Comparison of ENCODE assay signal across 17 cellular contexts in the genomic region with DNA sequence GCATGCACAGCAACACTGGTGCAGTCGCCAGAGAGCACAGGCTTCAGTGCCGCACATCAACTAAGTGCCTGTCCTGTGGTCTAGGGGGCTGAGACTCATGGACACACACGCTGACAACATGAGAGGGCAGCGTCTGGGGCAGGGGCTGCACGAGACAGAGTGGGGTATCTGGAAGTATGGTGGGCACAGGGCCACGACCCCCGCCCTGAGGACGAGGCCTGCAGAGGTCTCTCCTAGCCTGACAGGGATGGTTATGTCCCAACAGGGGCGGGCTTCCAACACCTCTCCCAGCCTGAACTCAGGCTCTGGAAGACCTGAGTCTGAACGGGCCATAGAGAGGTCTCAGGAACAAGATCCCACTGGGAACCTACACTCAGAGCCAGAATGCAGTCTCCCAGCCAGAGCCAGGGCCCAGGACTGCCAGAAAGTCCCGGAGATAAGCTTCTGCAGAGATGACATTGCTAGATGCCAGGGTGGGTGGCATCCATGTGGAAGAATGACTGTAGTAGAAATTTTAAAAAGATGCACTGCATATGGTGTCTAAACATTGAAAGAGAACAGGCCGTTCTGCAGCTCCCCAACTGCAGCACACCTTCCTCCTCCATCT.
A peak's percentile ranks its signal among the peaks of the same experiment; 100 is the strongest.
DNase-seq lines count a peak whose midpoint lies in the region; ATAC-seq and TF ChIP-seq lines count a peak whose summit lies in the region.
"Had no signal": no experiment of that assay in that cellular context is flagged by ENCODE, and none has a peak within 500 bp of the region (broad histone marks: within the 10 kb centered on the region; RNA-seq: fewer than 3 reads in every experiment).

No MANE protein-coding gene starts in this region.

- H3K27ac Mint-ChIP-seq in dendritic cell treated with granulocyte-macrophage colony-stimulating factor and Interleukin-4, amounts not matched to agents 40 ng/mL and 50 ng/mL, for 4 days, result peak overlapping the region; percentile 93
- peak overlapping the region; percentile 90 for H3K27ac Mint-ChIP-seq in memory B cell
- H3K27ac Mint-ChIP-seq: activated naive CD8-positive, alpha-beta T cell treated with anti-CD3 and anti-CD28 coated beads, Interleukin-2, amount 10 ng/mL, durations not matched to agents 7 days and 5 days; activated T-cell treated with anti-CD3 and anti-CD28 coated beads, Interleukin-2, amount 50 U/mL, for 24 hours; stimulated activated naive CD8-positive, alpha-beta T cell treated with anti-CD3 and anti-CD28 coated beads, Interleukin-15, Interleukin-2, amounts not matched to agents 100 ng/mL and 50 ng/mL, for 24 hours had no signal

- no peaks in the 10 kb centered on the region; the same call in 1 of the 2 replicates for H3K79me2 ChIP-seq in KMS-11 (ENCODE audit: insufficient read depth, low read depth)

- H2AFZ ChIP-seq in KMS-11 (ENCODE audit: low read depth), result peak overlapping the region; percentile 24; the same call in 1 of the 2 replicates

- peak overlapping the region; percentile 73 for H3K4me3 Mint-ChIP-seq in dendritic cell treated with granulocyte-macrophage colony-stimulating factor and Interleukin-4, amounts not matched to agents 40 ng/mL and 50 ng/mL, for 4 days
- H3K4me3 Mint-ChIP-seq in memory B cell, result peak overlapping the region; percentile 61
- H3K4me3 Mint-ChIP-seq: activated naive CD8-positive, alpha-beta T cell treated with anti-CD3 and anti-CD28 coated beads, Interleukin-2, amount 10 ng/mL, durations not matched to agents 7 days and 5 days; activated T-cell treated with anti-CD3 and anti-CD28 coated beads, Interleukin-2, amount 50 U/mL, for 24 hours; stimulated activated naive CD8-positive, alpha-beta T cell treated with anti-CD3 and anti-CD28 coated beads, Interleukin-15, Interleukin-2, amounts not matched to agents 100 ng/mL and 50 ng/mL, for 24 hours had no signal

- peaks cover 82% of the 10 kb centered on the region for H3K4me1 Mint-ChIP-seq in dendritic cell treated with granulocyte-macrophage colony-stimulating factor and Interleukin-4, amounts not matched to agents 40 ng/mL and 50 ng/mL, for 4 days (ENCODE audit: low read depth)
- H3K4me1 Mint-ChIP-seq in memory B cell, result peaks cover 46% of the 10 kb centered on the region
- H3K4me1 Mint-ChIP-seq: activated naive CD8-positive, alpha-beta T cell treated with anti-CD3 and anti-CD28 coated beads, Interleukin-2, amount 10 ng/mL, durations not matched to agents 7 days and 5 days had no signal

- H3K36me3 Mint-ChIP-seq in dendritic cell treated with granulocyte-macrophage colony-stimulating factor and Interleukin-4, amounts not matched to agents 40 ng/mL and 50 ng/mL, for 4 days (ENCODE audit: low read depth), result peaks cover 36% of the 10 kb centered on the region
- peaks cover 6% of the 10 kb centered on the region for H3K36me3 Mint-ChIP-seq in memory B cell
- H3K36me3 Mint-ChIP-seq: activated naive CD8-positive, alpha-beta T cell treated with anti-CD3 and anti-CD28 coated beads, Interleukin-2, amount 10 ng/mL, durations not matched to agents 7 days and 5 days had no signal

- H3K27me3 ChIP-seq in KMS-11 (ENCODE audit: insufficient read depth, low read depth), result no peaks in the 10 kb centered on the region
- no peaks in the 10 kb centered on the region for H3K27me3 ChIP-seq in testis

- H3K27ac ChIP-seq in KMS-11 (peak overlapping the region; percentile 92), testis (peak overlapping the region in 1 of 2 donors; percentile 4)

- ATAC-seq in memory B cell (ENCODE audit: low read depth), result no peak
- no peak for ATAC-seq in GM19455 (IDR thresholded peaks at IDR 0.05; ENCODE audit: unreplicated experiment)
- no peak for ATAC-seq in HG03460 (IDR thresholded peaks at IDR 0.05; ENCODE audit: unreplicated experiment)
- ATAC-seq: K562 had no signal

- WGBS in testis, 2 donors, result 53 to 73% methylated on average over 9 to 12 of the region's 12 CpGs

- H3K4me3 ChIP-seq in KMS-11 (IDR thresholded peaks at IDR 0.05; ENCODE audit: insufficient read depth, low read depth, low read length) (no peak overlapping the region), testis (peak overlapping the region; percentile 12 to 15)
- H3K4me3 ChIP-seq: K562 had no signal

- TF ChIP-seq POLR2A in testis (IDR thresholded peaks at IDR 0.05), result no peak

- no peaks in the 10 kb centered on the region for H3K9me3 ChIP-seq in testis

- H3K9ac ChIP-seq in KMS-11, result peak overlapping the region; percentile 65; the same call in 1 of the 2 replicates

- TF ChIP-seq CTCF in KMS-11 (conservative IDR thresholded peaks at IDR 0.05; ENCODE audit: low read depth, low read length), result no peak
- TF ChIP-seq CTCF in testis (IDR thresholded peaks at IDR 0.05), result no peak

- H3K27me3 Mint-ChIP-seq in dendritic cell treated with granulocyte-macrophage colony-stimulating factor and Interleukin-4, amounts not matched to agents 40 ng/mL and 50 ng/mL, for 4 days, result no peaks in the 10 kb centered on the region
- no peaks in the 10 kb centered on the region for H3K27me3 Mint-ChIP-seq in memory B cell

- H3K4me1 ChIP-seq in KMS-11 (ENCODE audit: low read depth, poor library complexity, severe bottlenecking) (peaks cover 74% of the 10 kb centered on the region), testis (peaks cover 22% of the 10 kb centered on the region)

- intact Hi-C loops in dendritic cell treated with granulocyte-macrophage colony-stimulating factor and Interleukin-4, amounts not matched to agents 40 ng/mL and 50 ng/mL, for 4 days (cut with micrococcal nuclease), result loop anchor here (5.0 kb wide), 2 partner anchors 77 to 172 kb away; no protein-coding TSS in a partner anchor
- intact Hi-C loops in testis (cut with DNase I; ENCODE audit: low total_unique reads), result no loop called here

- H3K36me3 ChIP-seq in KMS-11 (ENCODE audit: insufficient read depth) (no peaks in the 10 kb centered on the region), testis (ENCODE audit: low read depth, missing control alignments) (no peaks in the 10 kb centered on the region)

- H3K4me2 ChIP-seq in KMS-11, result peak overlapping the region; percentile 83; the same call in 1 of the 2 replicates

- no peaks in the 10 kb centered on the region for H3K9me3 Mint-ChIP-seq in dendritic cell treated with granulocyte-macrophage colony-stimulating factor and Interleukin-4, amounts not matched to agents 40 ng/mL and 50 ng/mL, for 4 days
- H3K9me3 Mint-ChIP-seq in memory B cell, result no peaks in the 10 kb centered on the region
- H3K9me3 Mint-ChIP-seq: activated naive CD8-positive, alpha-beta T cell treated with anti-CD3 and anti-CD28 coated beads, Interleukin-2, amount 10 ng/mL, durations not matched to agents 7 days and 5 days; activated T-cell treated with anti-CD3 and anti-CD28 coated beads, Interleukin-2, amount 50 U/mL, for 24 hours; stimulated activated naive CD8-positive, alpha-beta T cell treated with anti-CD3 and anti-CD28 coated beads, Interleukin-15, Interleukin-2, amounts not matched to agents 100 ng/mL and 50 ng/mL, for 24 hours had no signal

- DNase-seq in memory B cell (ENCODE audit: low spot score in 2 of 2), result no peak
- DNase-seq in testis, result no peak
- no peak for DNase-seq in mucosa of gallbladder (ENCODE audit: low spot score)
- DNase-seq in stimulated activated CD4-positive, alpha-beta T cell treated with anti-CD3 and anti-CD28 coated beads, Interleukin-4, amount 100 ng/mL, for 24 hours, result no peak
- DNase-seq: activated CD4-positive, CD25-positive, alpha-beta regulatory T cell treated with anti-CD3 and anti-CD28 coated beads, Interleukin-2, amount 50 U/mL, for 72 hours; activated naive CD8-positive, alpha-beta T cell treated with anti-CD3 and anti-CD28 coated beads, Interleukin-2, amount 10 ng/mL, durations not matched to agents 7 days and 5 days; activated T-cell treated with anti-CD3 and anti-CD28 coated beads, Interleukin-2, amount 50 U/mL, for 24 hours; DMS 273 treated with DMSO at 0.1 percent for 48 hours; erythroblast; GOT3; NCI-H1436 treated with DMSO at 0.1 percent for 48 hours had no signal

- H4K20me1 ChIP-seq in KMS-11 (ENCODE audit: insufficient read depth), result no peaks in the 10 kb centered on the region
